In the genomic region with DNA sequence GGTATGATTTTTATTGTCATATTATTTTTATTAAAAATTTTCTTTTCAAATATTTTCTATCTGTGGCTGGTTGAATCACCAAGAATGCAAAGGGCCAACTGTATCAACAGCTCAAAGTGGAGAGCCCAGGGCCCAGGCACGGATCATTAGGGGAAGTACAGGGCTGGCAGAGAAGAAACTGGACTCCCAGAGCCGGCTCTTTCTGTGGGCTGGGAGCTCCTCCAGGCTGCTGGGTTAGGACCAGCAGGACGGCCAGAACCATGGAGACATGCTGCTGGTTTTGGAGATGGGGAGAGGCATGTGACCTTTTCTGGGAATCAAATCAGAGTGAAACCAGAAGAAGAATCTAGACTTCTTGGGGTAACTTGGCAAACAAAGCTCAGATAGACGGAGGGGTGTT, we compare ENCODE assay signal across 13 cellular contexts.
DNase-seq lines count a peak whose midpoint lies in the region; ATAC-seq, FAIRE-seq and TF ChIP-seq lines count a peak whose summit lies in the region.
"Had no signal": no experiment of that assay in that cellular context is flagged by ENCODE, and none has a peak within 500 bp of the region (broad histone marks: within the 10 kb centered on the region; RNA-seq: fewer than 3 reads in every experiment).

No MANE protein-coding gene starts in this region.

- no peaks in the 10 kb centered on the region for H3K36me3 Mint-ChIP-seq in glutamatergic neuron (ENCODE audit: unreplicated experiment)

- H3K4me3 ChIP-seq in IMR-90 (ENCODE audit: insufficient read depth, low read depth, low read length): no peak overlapping the region
- H3K4me3 ChIP-seq in kidney (ENCODE audit: low read length in 2 of 2): no peak overlapping the region
- H3K4me3 ChIP-seq in transverse colon: no peak overlapping the region

- H3K4me1 Mint-ChIP-seq in glutamatergic neuron (ENCODE audit: low read depth, unreplicated experiment): peaks cover 5% of the 10 kb centered on the region

- peak overlapping the region; percentile 17 for H2BK5ac ChIP-seq in IMR-90 (ENCODE audit: low read depth, low read length, poor library complexity, severe bottlenecking)

- H3K14ac ChIP-seq in IMR-90 (replicated peaks; ENCODE audit: low read depth, low read length): peak overlapping the region; percentile 37

- H3K9me1 ChIP-seq in IMR-90 (ENCODE audit: insufficient read depth, low read length): peaks cover 14% of the 10 kb centered on the region

- peak overlapping the region; percentile 40 for H2AFZ ChIP-seq in IMR-90 (replicated peaks; ENCODE audit: low read length, poor library complexity)
- H2AFZ ChIP-seq: parathyroid adenoma had no signal

- FAIRE-seq in kidney (lab: Jason Lieb, UNC): no peak
- FAIRE-seq: colon had no signal

- peak overlapping the region; percentile 64; the same call in 1 of the 2 replicates for H2BK20ac ChIP-seq in IMR-90 (ENCODE audit: low read depth, low read length)

- H2AK9ac ChIP-seq in IMR-90 (replicated peaks; ENCODE audit: low read depth, low read length, poor library complexity): no peak overlapping the region

- peaks cover 0 to 12% of the 10 kb centered on the region in 2 experiments; a peak in 1 of 4 replicates for H3K79me1 ChIP-seq in IMR-90 (ENCODE audit: low read depth in 1 of 2, low read length in 2 of 2)

- H3K27me3 Mint-ChIP-seq in glutamatergic neuron (ENCODE audit: unreplicated experiment): peaks cover 4% of the 10 kb centered on the region

- no peaks in the 10 kb centered on the region for H3K9me3 ChIP-seq in IMR-90 (ENCODE audit: control insufficient read depth, insufficient read depth, low read length)
- no peaks in the 10 kb centered on the region for H3K9me3 ChIP-seq in kidney (ENCODE audit: control insufficient read depth in 1 of 2, low read length in 2 of 2)
- no peaks in the 10 kb centered on the region for H3K9me3 ChIP-seq in transverse colon

- H3K9ac ChIP-seq in IMR-90 (ENCODE audit: low read depth, low read length) (no peak overlapping the region), kidney (ENCODE audit: low read length in 2 of 2) (no peak overlapping the region)
- H3K9ac ChIP-seq: parathyroid adenoma had no signal

- H4K20me1 ChIP-seq in IMR-90 (ENCODE audit: insufficient read depth, low read length): no peaks in the 10 kb centered on the region

- peak overlapping the region; percentile 38; the same call in 1 of the 2 replicates for H2BK120ac ChIP-seq in IMR-90 (ENCODE audit: low read depth, low read length)

- H3K27me3 ChIP-seq in IMR-90 (ENCODE audit: control insufficient read depth, insufficient read depth, low read length) (no peaks in the 10 kb centered on the region), transverse colon (no peaks in the 10 kb centered on the region)

- no peaks in the 10 kb centered on the region for H3K36me3 ChIP-seq in IMR-90 (ENCODE audit: control insufficient read depth, insufficient read depth, low read length)
- no peaks in the 10 kb centered on the region for H3K36me3 ChIP-seq in kidney (ENCODE audit: control insufficient read depth in 1 of 2, insufficient read depth in 2 of 2, low read length in 2 of 2)
- no peaks in the 10 kb centered on the region for H3K36me3 ChIP-seq in transverse colon

- peaks cover 14% of the 10 kb centered on the region for H3K4me1 ChIP-seq in IMR-90 (ENCODE audit: control insufficient read depth, insufficient read depth, low read length)
- peaks cover 2 to 3% of the 10 kb centered on the region in 2 donors for H3K4me1 ChIP-seq in kidney (ENCODE audit: control insufficient read depth in 1 of 2, insufficient read depth in 1 of 2, low read depth in 1 of 2, low read length in 2 of 2)
- H3K4me1 ChIP-seq in transverse colon: peaks cover 9 to 24% (median 20%) of the 10 kb centered on the region in 4 donors
- H3K4me1 ChIP-seq: parathyroid adenoma had no signal

- TF ChIP-seq EP300 in transverse colon (IDR thresholded peaks at IDR 0.05; ENCODE audit: low read depth): no peak

- H3K23ac ChIP-seq in IMR-90 (ENCODE audit: low read depth, low read length): no peak overlapping the region

- no peak overlapping the region; the same call in 2 of the 3 replicates for H2BK15ac ChIP-seq in IMR-90 (ENCODE audit: low read depth, low read length)

- H3K4me3 Mint-ChIP-seq in glutamatergic neuron (ENCODE audit: unreplicated experiment): no peak overlapping the region

- no peak overlapping the region for H3K4me2 ChIP-seq in IMR-90 (ENCODE audit: low read depth, low read length)

- no peak for TF ChIP-seq POLR2A in IMR-90 (IDR thresholded peaks at IDR 0.05; ENCODE audit: low read depth, low read length)
- TF ChIP-seq POLR2A in transverse colon (IDR thresholded peaks at IDR 0.05): no peak

- dilution Hi-C loops in IMR-90 (cut with HindIII; ENCODE audit: low sequenced_read_pairs, unreplicated experiment): no loop called here

- H3K27ac Mint-ChIP-seq in glutamatergic neuron (ENCODE audit: unreplicated experiment): no peak overlapping the region

- BruUV-seq in IMR-90 (replicated peaks; lab: Mats Ljungman, UMichigan): no TSS peak

- POLR2A ChIA-PET in IMR-90 (lab: Charles Lee; ENCODE audit: unreplicated experiment): interaction anchor here (0.6 kb wide), 1 partner anchor 41 kb away, joined by 3 read pairs; no protein-coding TSS in a partner anchor

- H3K4ac ChIP-seq in IMR-90 (ENCODE audit: low read depth, low read length): peak overlapping the region; percentile 24

- H3K56ac ChIP-seq in IMR-90 (ENCODE audit: extremely low read depth, insufficient read depth, low read length): no peak overlapping the region

- H4K5ac ChIP-seq in IMR-90 (ENCODE audit: low read depth, low read length): no peak overlapping the region

- H3K9me3 Mint-ChIP-seq in glutamatergic neuron (ENCODE audit: unreplicated experiment): peaks cover 2% of the 10 kb centered on the region

- peak overlapping the region; percentile 5; the same call in 1 of the 2 replicates for H3K18ac ChIP-seq in IMR-90 (ENCODE audit: low read depth, low read length)

- intact Hi-C loops in IMR-90 (cut with micrococcal nuclease) (loop anchor here (2.0 kb wide), 1 partner anchor 216 kb away; no protein-coding TSS in a partner anchor), kidney (cut with DNase I) (no loop called here), transverse colon (cut with DNase I; ENCODE audit: low total_unique reads) (loop anchor here (5.0 to 10.0 kb wide), 2 partner anchors 88 to 216 kb away; no protein-coding TSS in a partner anchor)

- 0 out of 4 replicates have a peak overlapping the region, but pooled peaks of 1 of the 2 experiments have one; percentile 39 for H4K8ac ChIP-seq in IMR-90 (ENCODE audit: low read depth in 2 of 2, low read length in 2 of 2)

- ATAC-seq in IMR-90 (ENCODE audit: low read depth) (peak; percentile 78), HG02870 (IDR thresholded peaks at IDR 0.05; ENCODE audit: unreplicated experiment) (no peak)
- ATAC-seq: HCT116 had no signal

- TF ChIP-seq CTCF in IMR-90 (conservative IDR thresholded peaks at IDR 0.05; ENCODE audit: low read depth, low read length) (peak; percentile 75), kidney (IDR thresholded peaks at IDR 0.05; ENCODE audit: borderline replicate concordance, extremely low read depth, insufficient read depth) (peak; percentile 15), transverse colon (IDR thresholded peaks at IDR 0.05) (peak in 1 of 5 experiments; percentile 19), glutamatergic neuron (IDR thresholded peaks at IDR 0.05; ENCODE audit: partially characterized antibody, unreplicated experiment) (no peak)

- DNase-seq in IMR-90: peak; percentile 83
- DNase-seq in dedifferentiated amniotic fluid mesenchymal stem cell (ENCODE audit: extremely low spot score): peak; percentile 49
- DNase-seq in kidney: no peak
- DNase-seq in transverse colon: no peak
- no peak for DNase-seq in glutamatergic neuron
- no peak for DNase-seq in stimulated activated naive CD4-positive, alpha-beta T cell (lab: John Stamatoyannopoulos, UW)
- DNase-seq: activated CD4-positive, CD25-positive, alpha-beta regulatory T cell treated with anti-CD3 and anti-CD28 coated beads, Interleukin-2, amount 50 U/mL, for 72 hours; activated gamma-delta T cell treated with Interleukin-2 at 50 U/mL for 16 hours; NCI-H1694 had no signal

- 0 out of 2 replicates have a peak overlapping the region, but pooled peaks have one; percentile 82 for H2AK5ac ChIP-seq in IMR-90 (ENCODE audit: low read depth, low read length)

- no CpG with 5 or more reads among the region's 4 CpGs for WGBS in IMR-90 (ENCODE audit: extremely low coverage in 2 of 2, insufficient read length in 1 of 2), 2 experiments
- 61 to 66% methylated on average over 4 of the region's 4 CpGs for WGBS in transverse colon (ENCODE audit: low coverage in 1 of 2), 2 donors

- peak; percentile 81 for TF ChIP-seq RAD21 in IMR-90 (IDR thresholded peaks at IDR 0.05; ENCODE audit: low read length)

- H3K27ac ChIP-seq in IMR-90 (ENCODE audit: insufficient read depth, low read length) (no peak overlapping the region), kidney (ENCODE audit: low read depth in 2 of 2, low read length in 2 of 2) (no peak overlapping the region), transverse colon (peak overlapping the region; percentile 11 to 78 (median 28))
- H3K27ac ChIP-seq: parathyroid adenoma had no signal

- H4K91ac ChIP-seq in IMR-90 (ENCODE audit: insufficient read depth, low read depth, low read length): no peak overlapping the region

- CTCF ChIA-PET in IMR-90 (lab: Yijun Ruan, JAX): interaction anchor here (0.6 kb wide), 1 partner anchor 219 kb away, joined by 3 read pairs; no protein-coding TSS in a partner anchor

- in situ Hi-C loops in IMR-90 (cut with MboI; ENCODE audit: low sequenced_read_pairs) (no loop called here), transverse colon (cut with MboI; ENCODE audit: low pct_ligation_motif_present in 1 of 4, low pct_unique_long_range_greater_than_20kb in 1 of 4, low sequenced_read_pairs in 3 of 4) (no loop called here)

TF ChIP-seq in IMR-90, 13 proteins besides CTCF, POLR2A, EP300 and RAD21:
- no peak for TF ChIP-seq MXI1 (IDR thresholded peaks at IDR 0.05; ENCODE audit: borderline replicate concordance, low read depth, low read length)
- peak; percentile 76 for TF ChIP-seq SMC3 (IDR thresholded peaks at IDR 0.05; ENCODE audit: low read depth, low read length)
- TF ChIP-seq, protein P1, sequence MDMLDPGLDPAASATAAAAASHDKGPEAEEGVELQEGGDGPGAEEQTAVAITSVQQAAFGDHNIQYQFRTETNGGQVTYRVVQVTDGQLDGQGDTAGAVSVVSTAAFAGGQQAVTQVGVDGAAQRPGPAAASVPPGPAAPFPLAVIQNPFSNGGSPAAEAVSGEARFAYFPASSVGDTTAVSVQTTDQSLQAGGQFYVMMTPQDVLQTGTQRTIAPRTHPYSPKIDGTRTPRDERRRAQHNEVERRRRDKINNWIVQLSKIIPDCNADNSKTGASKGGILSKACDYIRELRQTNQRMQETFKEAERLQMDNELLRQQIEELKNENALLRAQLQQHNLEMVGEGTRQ (IDR thresholded peaks at IDR 0.05; ENCODE audit: low read depth, low read length): peak; percentile 21; the same call in 1 of the 2 replicates
- peak; percentile 32; the same call in 1 of the 2 replicates for TF ChIP-seq MAZ (IDR thresholded peaks at IDR 0.05; ENCODE audit: borderline replicate concordance, low read depth, low read length)
- no peak for TF ChIP-seq MAFK (IDR thresholded peaks at IDR 0.05; ENCODE audit: low read depth, low read length)

Comparison
In these comparisons a context has a peak if more than half of its experiments do, and no peak if none do; other contexts are left out.
1. DNase-seq: peak in IMR-90 (single experiment) and dedifferentiated amniotic fluid mesenchymal stem cell (single experiment); none in kidney (single experiment), transverse colon (single experiment), glutamatergic neuron (single experiment) and stimulated activated naive CD4-positive, alpha-beta T cell (0 of 6).
2. H3K27ac ChIP-seq: peak in transverse colon (4 of 4); none in IMR-90 (single experiment) and kidney (0 of 2).